Comparison of ENCODE assay signal across 7 cellular contexts in genomic region chr7:144283716-144284115, GRCh38. TPM values are rescaled to one million over a fixed set of nuclear protein-coding genes. Genes with fewer than 3 reads are reported as not detected.
"Had no signal": no experiment of that assay in that cellular context is flagged by ENCODE, and none has a peak within 500 bp of the region (broad histone marks: within the 10 kb centered on the region; RNA-seq: fewer than 3 reads in every experiment).

No MANE protein-coding gene starts in this region.

RNA-seq across cellular contexts. Expression of gene CTAGE8, which starts 14.6 kb away (rescaled TPM):
- total RNA-seq: SJSA1 had no signal
- polyA plus RNA-seq: SK-N-SH had no signal

RNA-seq across cellular contexts. Expression of gene OR2A7, which starts 19.1 kb away (rescaled TPM):
- total RNA-seq: SJSA1 had no signal
- polyA plus RNA-seq: SK-N-SH had no signal

RNA-seq across cellular contexts. Expression of gene OR2A1, which starts 28.5 kb away (rescaled TPM):
- total RNA-seq: PC-9, Peyer's patch, Right ventricle myocardium superior, SJSA1, T-cell had no signal
- polyA plus RNA-seq: SK-N-SH had no signal

RNA-seq across cellular contexts. Expression of gene OR2A42, which starts 44.3 kb away (rescaled TPM):
- total RNA-seq: M059J, PC-9, Peyer's patch, Right ventricle myocardium superior, SJSA1 had no signal
- polyA plus RNA-seq: SK-N-SH had no signal
